23 cellular contexts compared by ENCODE assay signal in the genomic region with DNA sequence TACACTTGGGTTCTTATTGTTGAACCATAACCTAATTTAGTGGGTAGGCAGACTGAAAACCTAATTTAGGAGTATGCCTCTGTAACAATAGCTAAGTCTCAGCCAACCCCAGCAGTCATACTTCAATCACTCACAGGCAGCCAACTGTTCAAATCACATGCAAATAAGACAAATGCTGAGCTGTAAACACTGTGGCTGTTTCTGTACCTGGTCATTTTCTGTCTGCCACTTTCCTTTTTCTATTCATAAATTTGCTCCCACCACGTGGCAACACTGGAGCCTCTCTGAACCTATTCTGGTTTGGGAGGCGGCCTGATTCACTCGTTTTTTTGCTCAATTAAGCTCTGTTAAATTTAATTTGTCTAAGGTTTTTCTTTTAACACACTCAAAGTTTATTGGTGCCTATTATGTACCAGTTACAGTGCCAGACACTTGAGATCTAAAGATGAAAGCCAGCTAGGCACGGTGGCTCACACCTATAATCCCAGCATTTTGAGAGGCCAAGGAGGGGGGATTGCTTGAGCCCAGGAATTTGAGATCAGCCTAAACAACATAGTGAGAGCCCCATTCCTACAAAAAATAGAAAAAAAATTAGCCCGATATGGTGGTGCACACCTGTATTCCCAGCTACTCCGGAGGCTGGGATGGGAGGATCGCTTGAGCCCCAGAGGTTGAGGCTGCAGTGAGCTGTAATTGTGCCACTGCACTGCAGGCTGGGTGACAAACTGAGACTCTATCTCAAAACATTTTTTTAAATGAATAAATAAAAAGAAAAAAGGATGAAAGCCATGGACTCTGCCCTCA. TPM values are rescaled to one million over a fixed set of nuclear protein-coding genes. Genes with fewer than 3 reads are reported as not detected.
A peak's percentile ranks its signal among the peaks of the same experiment; 100 is the strongest.
DNase-seq lines count a peak whose midpoint lies in the region; ATAC-seq, FAIRE-seq and TF ChIP-seq lines count a peak whose summit lies in the region.
"Had no signal": no experiment of that assay in that cellular context is flagged by ENCODE, and none has a peak within 500 bp of the region (broad histone marks: within the 10 kb centered on the region; RNA-seq: fewer than 3 reads in every experiment).

No MANE protein-coding gene starts in this region.

- intact Hi-C loops in GM12878 (cut with micrococcal nuclease; ENCODE audit: unreplicated experiment) (no loop called here), heart right ventricle (cut with DNase I) (no loop called here)

- in situ Hi-C loops in GM12878 (cut with MboI) = no loop called here

- H3K9me3 ChIP-seq in MM.1S (replicated peaks; ENCODE audit: insufficient read depth, low read length) (no peaks in the 10 kb centered on the region), GM12878 (replicated peaks; ENCODE audit: control insufficient read depth, insufficient read depth, low read length) (no peaks in the 10 kb centered on the region), heart right ventricle (no peaks in the 10 kb centered on the region)
- H3K9me3 ChIP-seq: A549, BLaER1, Peyer's patch had no signal

- H3K27ac Mint-ChIP-seq in stimulated activated naive B cell treated with anti-CD40 and anti-IgM and Interleukin-4, amounts not matched to agents 10 μg/mL and 1 μg/mL and 100 μg/mL, for 72 hours = no peak overlapping the region
- H3K27ac Mint-ChIP-seq: HFFc6 had no signal

- SMC1A ChIA-PET in GM12878 (lab: Charles Lee; ENCODE audit: uncharacterized antibody, unreplicated experiment) = interaction anchor here (0.6 to 2.4 kb wide), 5 partner anchors 17 to 411 kb away, joined by 3 to 11 read pairs (median 4); no protein-coding TSS in a partner anchor

- TF ChIP-seq RAD21 in GM12878 (IDR thresholded peaks at IDR 0.05; ENCODE audit: insufficient read depth, low read depth, low read length) = no peak

- TF ChIP-seq POLR2A in GM12878 (IDR thresholded peaks at IDR 0.05; ENCODE audit: low read depth, low read length) = no peak

- H3K9ac ChIP-seq in MM.1S (ENCODE audit: low read length) = no peak overlapping the region
- no peak overlapping the region for H3K9ac ChIP-seq in GM12878 (ENCODE audit: control insufficient read depth, insufficient read depth, low read length)
- H3K9ac ChIP-seq: BLaER1 had no signal

- H3K9me2 ChIP-seq in MM.1S (replicated peaks; ENCODE audit: insufficient read depth, low read length) = no peaks in the 10 kb centered on the region

- peaks cover 14% of the 10 kb centered on the region; the same call in 1 of the 2 replicates for H3K4me1 ChIP-seq in MM.1S (ENCODE audit: low read length)
- no peaks in the 10 kb centered on the region for H3K4me1 ChIP-seq in GM12878 (ENCODE audit: control insufficient read depth, insufficient read depth, low read length)
- H3K4me1 ChIP-seq in heart right ventricle = no peaks in the 10 kb centered on the region
- H3K4me1 ChIP-seq: A549, BLaER1, Peyer's patch had no signal

- H3F3A ChIP-seq in MM.1S (ENCODE audit: insufficient read depth, low read length) = no peaks in the 10 kb centered on the region

- RAD21 ChIA-PET in GM12878 (lab: Charles Lee; ENCODE audit: unreplicated experiment) = interaction anchor here (1.4 kb wide), 1 partner anchor 96 kb away, joined by 4 read pairs; no protein-coding TSS in a partner anchor

- H3K27ac ChIP-seq in MM.1S (ENCODE audit: low read length) (no peak overlapping the region), GM12878 (ENCODE audit: control insufficient read depth, insufficient read depth) (no peak overlapping the region), heart right ventricle (no peak overlapping the region)
- H3K27ac ChIP-seq: A549, BLaER1, Peyer's patch had no signal

- POLR2A ChIA-PET in GM12878 (lab: Charles Lee) = no interaction called here

- BruUV-seq in GM12878 (replicated peaks; lab: Mats Ljungman, UMichigan) = no TSS peak

- ATAC-seq in GM18517 (IDR thresholded peaks at IDR 0.05; ENCODE audit: unreplicated experiment) (peak; percentile 51), GM21529 (IDR thresholded peaks at IDR 0.05; ENCODE audit: unreplicated experiment) (peak; percentile 41), GM12878 (peak; percentile 47; the same call in 2 of the 3 replicates), heart right ventricle (no peak), HG03196 (IDR thresholded peaks at IDR 0.05; ENCODE audit: unreplicated experiment) (no peak)
- no peak for ATAC-seq in stimulated activated naive B cell treated with anti-CD40 and anti-IgM and Interleukin-4, amounts not matched to agents 10 μg/mL and 1 μg/mL and 100 μg/mL, for 72 hours (replicated peaks)
- ATAC-seq: A549 had no signal

- no peak overlapping the region for H3K4me3 ChIP-seq in MM.1S (ENCODE audit: low read length)
- no peak overlapping the region for H3K4me3 ChIP-seq in GM12878
- H3K4me3 ChIP-seq in heart right ventricle = no peak overlapping the region
- H3K4me3 ChIP-seq: A549, BLaER1, Peyer's patch had no signal

- H3K4me1 Mint-ChIP-seq in stimulated activated naive B cell treated with anti-CD40 and anti-IgM and Interleukin-4, amounts not matched to agents 10 μg/mL and 1 μg/mL and 100 μg/mL, for 72 hours = no peaks in the 10 kb centered on the region
- H3K4me1 Mint-ChIP-seq: CD8-positive, alpha-beta memory T cell had no signal

- DNase-seq in MM.1S (peak; percentile 54), GM12878 (ENCODE audit: low read depth, low spot score) (no peak), GM10266 (ENCODE audit: extremely low spot score) (no peak), heart right ventricle (no peak)
- DNase-seq in stimulated activated naive B cell treated with anti-CD40 and anti-IgM and Interleukin-4, amounts not matched to agents 10 μg/mL and 1 μg/mL and 100 μg/mL, for 72 hours = no peak
- DNase-seq: CD8-positive, alpha-beta memory T cell; GOT3; HFFc6; Kasumi-1; NCI-H1417 treated with DMSO at 0.1 percent for 48 hours; NCI-H1930; NCI-H226; NCI-H524; NK-92 treated with Interleukin-12 subunit alpha and Interleukin-12 subunit beta, amount 100 ng/mL, for 24 hours; Peyer's patch; SW 1271; T-helper 2 cell had no signal

- FAIRE-seq in GM12878 (lab: Jason Lieb, UNC) = no peak
- FAIRE-seq: A549, HTR-8/SVneo had no signal

- H3K27me3 Mint-ChIP-seq in stimulated activated naive B cell treated with anti-CD40 and anti-IgM and Interleukin-4, amounts not matched to agents 10 μg/mL and 1 μg/mL and 100 μg/mL, for 72 hours = peaks cover 14 to 25% of the 10 kb centered on the region in 2 donors

- 42% methylated on average over 7 of the region's 7 CpGs for WGBS in GM12878 (ENCODE audit: insufficient coverage, insufficient replicate concordance, low lambda C conversion rate, missing lambda C conversion rate)
- WGBS in heart right ventricle, 2 donors = 86 to 90% methylated on average over 7 of the region's 7 CpGs

- no peaks in the 10 kb centered on the region for H3K36me3 ChIP-seq in MM.1S (replicated peaks; ENCODE audit: insufficient read depth, low read length)
- no peaks in the 10 kb centered on the region for H3K36me3 ChIP-seq in GM12878 (ENCODE audit: control insufficient read depth in 2 of 2, insufficient read depth in 2 of 2, low read length in 1 of 2)
- no peaks in the 10 kb centered on the region for H3K36me3 ChIP-seq in heart right ventricle
- H3K36me3 ChIP-seq: BLaER1, Peyer's patch had no signal

- H3K4me2 ChIP-seq in MM.1S (ENCODE audit: low read depth, low read length) (peak overlapping the region; percentile 28; the same call in 1 of the 2 replicates), GM12878 (ENCODE audit: control insufficient read depth, insufficient read depth) (no peak overlapping the region)
- H3K4me2 ChIP-seq: A549, BLaER1 had no signal

- TF ChIP-seq CTCF in MM.1S (IDR thresholded peaks at IDR 0.05; ENCODE audit: low read length) (no peak), GM12878 (IDR thresholded peaks at IDR 0.05 in 2 of 3, conservative IDR thresholded peaks at IDR 0.05 in 1 of 3; ENCODE audit: control insufficient read depth in 2 of 3, extremely low read depth in 1 of 3, insufficient read depth in 1 of 3, low read depth in 3 of 3, low read length in 3 of 3) (no peak), GM10266 (IDR thresholded peaks at IDR 0.05; ENCODE audit: control insufficient read depth, insufficient read depth, low read depth, missing control alignments) (no peak), heart right ventricle (IDR thresholded peaks at IDR 0.05) (no peak)

- H3K4me3 Mint-ChIP-seq in stimulated activated naive B cell treated with anti-CD40 and anti-IgM and Interleukin-4, amounts not matched to agents 10 μg/mL and 1 μg/mL and 100 μg/mL, for 72 hours = no peak overlapping the region
- H3K4me3 Mint-ChIP-seq: CD8-positive, alpha-beta memory T cell; HFFc6 had no signal

- CTCF ChIA-PET in GM12878 (lab: Yijun Ruan, JAX) = interaction anchor here (0.8 to 1.3 kb wide), 3 partner anchors 7 to 20 kb away, joined by 3 to 9 read pairs (median 4); no protein-coding TSS in a partner anchor

- H3K79me2 ChIP-seq in MM.1S (ENCODE audit: low read length) (no peaks in the 10 kb centered on the region), GM12878 (ENCODE audit: control insufficient read depth, insufficient read depth, low read length) (no peaks in the 10 kb centered on the region)

- no peak overlapping the region for H2AFZ ChIP-seq in MM.1S (ENCODE audit: low read length)
- no peak overlapping the region for H2AFZ ChIP-seq in GM12878 (ENCODE audit: control insufficient read depth, low read depth, low read length)

- TF ChIP-seq EP300 in GM12878 (IDR thresholded peaks at IDR 0.05; ENCODE audit: borderline replicate concordance in 1 of 2, control insufficient read depth in 1 of 2, low read depth in 2 of 2, low read length in 2 of 2) = no peak

- no peaks in the 10 kb centered on the region for H3K27me3 ChIP-seq in MM.1S (replicated peaks; ENCODE audit: insufficient read depth, low read length)
- no peaks in the 10 kb centered on the region for H3K27me3 ChIP-seq in GM12878 (replicated peaks in 1 of 2; ENCODE audit: control insufficient read depth in 2 of 2, insufficient read depth in 2 of 2, low read length in 1 of 2)
- H3K27me3 ChIP-seq in heart right ventricle = peaks cover 0 to 10% (median 0%) of the 10 kb centered on the region in 7 donors
- H3K27me3 ChIP-seq: BLaER1, Peyer's patch had no signal

- H4K20me1 ChIP-seq in MM.1S (ENCODE audit: insufficient read depth, low read length) = no peaks in the 10 kb centered on the region
- no peaks in the 10 kb centered on the region for H4K20me1 ChIP-seq in GM12878 (ENCODE audit: control insufficient read depth, insufficient read depth)
- H4K20me1 ChIP-seq: BLaER1 had no signal

- no peaks in the 10 kb centered on the region for H3K36me3 Mint-ChIP-seq in stimulated activated naive B cell treated with anti-CD40 and anti-IgM and Interleukin-4, amounts not matched to agents 10 μg/mL and 1 μg/mL and 100 μg/mL, for 72 hours
- H3K36me3 Mint-ChIP-seq: CD8-positive, alpha-beta memory T cell had no signal

- H3K9me3 Mint-ChIP-seq in stimulated activated naive B cell treated with anti-CD40 and anti-IgM and Interleukin-4, amounts not matched to agents 10 μg/mL and 1 μg/mL and 100 μg/mL, for 72 hours = no peaks in the 10 kb centered on the region
- H3K9me3 Mint-ChIP-seq: CD8-positive, alpha-beta memory T cell; HFFc6 had no signal

RNA-seq across cellular contexts. Expression of a gene that starts 41.1 kb away (rescaled TPM):
- not detected in 2 replicates for total RNA-seq in GM12878 (2013; cell fraction: nucleolus; rRNA removed)
- not detected in 2 replicates for total RNA-seq in GM12878 (2014; rRNA removed)
- not detected in 2 replicates for total RNA-seq in GM12878 (2014; rRNA removed; fragmentation: Illumina TruSeq; extraction: Trizol)
- total RNA-seq in GM12878 (2021) = 0.28 TPM in 1 of 2 replicates, not detected in the other
- polyA plus RNA-seq in GM12878 (2011; ENCODE audit: low read depth) = 0.29 TPM
- polyA plus RNA-seq in GM12878 (2011; rRNA removed) = not detected in 2 replicates
- not detected in 2 replicates for polyA plus RNA-seq in GM12878 (2011; cell fraction: cytosol; rRNA removed)
- polyA plus RNA-seq in GM12878 (2011; cell fraction: nucleus; rRNA removed) = not detected in 2 replicates
- 0.32 and 0.39 TPM in 2 replicates for polyA plus RNA-seq in GM12878 (2012)
- not detected in 2 replicates for polyA plus RNA-seq in GM12878 (2014; fragmentation: Illumina TruSeq; extraction: Trizol)
- not detected for polyA plus RNA-seq in GM12878 (2014; fragmentation: Nextera tagmentation; extraction: Ambion mirVana)
- polyA plus RNA-seq in GM12878 (2014; rRNA removed) = not detected in 2 replicates
- not detected for polyA plus RNA-seq in GM12878 (2016; fragmentation: Nextera tagmentation; extraction: Ambion mirVana)
- not detected in 2 replicates for polyA minus RNA-seq in GM12878 (2011; rRNA and poly(A)+ RNA removed)
- polyA minus RNA-seq in GM12878 (2011; cell fraction: cytosol; rRNA and poly(A)+ RNA removed) = not detected in 2 replicates
- not detected in 2 replicates for polyA minus RNA-seq in GM12878 (2011; cell fraction: nucleus; rRNA and poly(A)+ RNA removed)
- total RNA-seq in heart right ventricle = 10 to 100 TPM in 8 of 10 donors, 1 to 10 TPM in 2; 4.2 to 29.7 (median 16.8) TPM
- polyA plus RNA-seq in heart right ventricle = 10 to 100 TPM in 1 of 2 donors, 1 to 10 TPM in 1; 9.8 to 23.3 TPM
- total RNA-seq: HFFc6 had no signal
- polyA plus RNA-seq: CD8-positive, alpha-beta memory T cell had no signal

Comparison
In these comparisons a context has a peak if more than half of its experiments do, and no peak if none do; other contexts are left out.
1. ATAC-seq: peak in GM18517 (single experiment), GM21529 (single experiment) and GM12878 (single experiment); none in heart right ventricle (0 of 8), HG03196 (single experiment) and stimulated activated naive B cell treated with anti-CD40 and anti-IgM and Interleukin-4, amounts not matched to agents 10 μg/mL and 1 μg/mL and 100 μg/mL, for 72 hours (0 of 2).
2. RNA of a gene that starts 41.1 kb away (total RNA-seq): 4.2 to 29.7 TPM in heart right ventricle; 0.28 TPM in GM12878; every median in the first group is over 4 times any median in the second.